In genomic region chr7:69781412-69781846, GRCh38 we compare ENCODE assay signal across 12 cellular contexts.
DNase-seq lines count a peak whose midpoint lies in the region; ATAC-seq and TF ChIP-seq lines count a peak whose summit lies in the region.
"Had no signal": no experiment of that assay in that cellular context is flagged by ENCODE, and none has a peak within 500 bp of the region (broad histone marks: within the 10 kb centered on the region; RNA-seq: fewer than 3 reads in every experiment).

No MANE protein-coding gene starts in this region.

- H3K27ac Mint-ChIP-seq in stimulated activated effector memory CD8-positive, alpha-beta T cell treated with anti-CD3 and anti-CD28 coated beads, Interleukin-12 subunit alpha, Interleukin-12 subunit beta, amount 100 ng/mL, for 72 hours = no peak overlapping the region

- in situ Hi-C loops in astrocyte of the cerebellum (cut with HindIII; ENCODE audit: low sequenced_read_pairs) = no loop called here

- H3K36me3 ChIP-seq in left lung (no peaks in the 10 kb centered on the region), upper lobe of right lung (no peaks in the 10 kb centered on the region), mucosa of descending colon (ENCODE audit: low read depth) (no peaks in the 10 kb centered on the region)
- H3K36me3 ChIP-seq: esophagus squamous epithelium had no signal

- ATAC-seq in left lung (peak; percentile 85), upper lobe of right lung (peak; percentile 61), mucosa of descending colon (no peak)
- no peak for ATAC-seq in stimulated activated effector memory CD8-positive, alpha-beta T cell treated with anti-CD3 and anti-CD28 coated beads, Interleukin-12 subunit alpha, Interleukin-12 subunit beta, amount 100 ng/mL, for 72 hours
- ATAC-seq: PC-3 had no signal

- no peaks in the 10 kb centered on the region for H3K9me3 Mint-ChIP-seq in stimulated activated effector memory CD8-positive, alpha-beta T cell treated with anti-CD3 and anti-CD28 coated beads, Interleukin-12 subunit alpha, Interleukin-12 subunit beta, amount 100 ng/mL, for 72 hours

- DNase-seq in NCI-H510A treated with DMSO at 0.1 percent for 48 hours (lab: John Stamatoyannopoulos, UW) = peak; percentile 26
- DNase-seq in NCI-H510A (lab: John Stamatoyannopoulos, UW) = no peak
- DNase-seq in astrocyte of the cerebellum (ENCODE audit: low read depth) = peak; percentile 16
- DNase-seq in left lung = peak in 1 of 2 donors; percentile 34
- DNase-seq in upper lobe of right lung = no peak
- no peak for DNase-seq in NOMO-1 (lab: John Stamatoyannopoulos, UW; ENCODE audit: unreplicated experiment in 2 of 2)
- no peak for DNase-seq in mucosa of descending colon
- no peak for DNase-seq in stimulated activated effector memory CD8-positive, alpha-beta T cell treated with anti-CD3 and anti-CD28 coated beads, Interleukin-12 subunit alpha, Interleukin-12 subunit beta, amount 100 ng/mL, for 72 hours (ENCODE audit: low spot score in 2 of 2)
- DNase-seq: esophagus squamous epithelium, H7, PC-3 had no signal

- intact Hi-C loops in left lung (cut with DNase I) = no loop called here
- intact Hi-C loops in upper lobe of right lung (cut with DNase I) = no loop called here
- intact Hi-C loops in mucosa of descending colon (cut with DNase I, micrococcal nuclease) = no loop called here

- H3K9me3 ChIP-seq in left lung (no peaks in the 10 kb centered on the region), upper lobe of right lung (no peaks in the 10 kb centered on the region), mucosa of descending colon (no peaks in the 10 kb centered on the region)
- H3K9me3 ChIP-seq: esophagus squamous epithelium had no signal

- H3K4me1 ChIP-seq in left lung (peaks cover 0 to 3% of the 10 kb centered on the region in 2 donors), upper lobe of right lung (peaks cover 11% of the 10 kb centered on the region), mucosa of descending colon (ENCODE audit: low read depth) (no peaks in the 10 kb centered on the region)
- H3K4me1 ChIP-seq: parathyroid adenoma had no signal

- H3K4me1 Mint-ChIP-seq in stimulated activated effector memory CD8-positive, alpha-beta T cell treated with anti-CD3 and anti-CD28 coated beads, Interleukin-12 subunit alpha, Interleukin-12 subunit beta, amount 100 ng/mL, for 72 hours = no peaks in the 10 kb centered on the region

- TF ChIP-seq CTCF in astrocyte of the cerebellum (IDR thresholded peaks at IDR 0.05; ENCODE audit: low read depth, low read length, missing control alignments) = no peak
- TF ChIP-seq CTCF in left lung (IDR thresholded peaks at IDR 0.05) = no peak
- no peak for TF ChIP-seq CTCF in upper lobe of right lung (IDR thresholded peaks at IDR 0.05)
- TF ChIP-seq CTCF in mucosa of descending colon (IDR thresholded peaks at IDR 0.05) = no peak

- H3K27me3 ChIP-seq in left lung (no peaks in the 10 kb centered on the region), upper lobe of right lung (no peaks in the 10 kb centered on the region)
- H3K27me3 ChIP-seq: esophagus squamous epithelium had no signal

- H3K27ac ChIP-seq in left lung = no peak overlapping the region
- H3K27ac ChIP-seq in upper lobe of right lung = no peak overlapping the region
- H3K27ac ChIP-seq: parathyroid adenoma had no signal

- H3K4me3 Mint-ChIP-seq in stimulated activated effector memory CD8-positive, alpha-beta T cell treated with anti-CD3 and anti-CD28 coated beads, Interleukin-12 subunit alpha, Interleukin-12 subunit beta, amount 100 ng/mL, for 72 hours = no peak overlapping the region

- H3K4me3 ChIP-seq in astrocyte of the cerebellum (ENCODE audit: low read depth, low read length) (no peak overlapping the region), left lung (no peak overlapping the region), upper lobe of right lung (no peak overlapping the region), mucosa of descending colon (no peak overlapping the region)
- H3K4me3 ChIP-seq: esophagus squamous epithelium had no signal

- no peaks in the 10 kb centered on the region for H3K36me3 Mint-ChIP-seq in stimulated activated effector memory CD8-positive, alpha-beta T cell treated with anti-CD3 and anti-CD28 coated beads, Interleukin-12 subunit alpha, Interleukin-12 subunit beta, amount 100 ng/mL, for 72 hours

Comparison
In these comparisons a context has a peak if more than half of its experiments do, and no peak if none do; other contexts are left out.
1. DNase-seq: peak in NCI-H510A treated with DMSO at 0.1 percent for 48 hours (single experiment) and astrocyte of the cerebellum (single experiment); none in NCI-H510A (single experiment), upper lobe of right lung (single experiment), NOMO-1 (0 of 2), mucosa of descending colon (0 of 3) and stimulated activated effector memory CD8-positive, alpha-beta T cell treated with anti-CD3 and anti-CD28 coated beads, Interleukin-12 subunit alpha, Interleukin-12 subunit beta, amount 100 ng/mL, for 72 hours (0 of 2).
2. ATAC-seq: peak in left lung (single experiment) and upper lobe of right lung (single experiment); none in mucosa of descending colon (single experiment) and stimulated activated effector memory CD8-positive, alpha-beta T cell treated with anti-CD3 and anti-CD28 coated beads, Interleukin-12 subunit alpha, Interleukin-12 subunit beta, amount 100 ng/mL, for 72 hours (single experiment).